23 cellular contexts compared by ENCODE assay signal in genomic region chr20:56616704-56617103, GRCh38. TPM values are rescaled to one million over a fixed set of nuclear protein-coding genes. Genes with fewer than 3 reads are reported as not detected.
A peak's percentile ranks its signal among the peaks of the same experiment; 100 is the strongest.
DNase-seq lines count a peak whose midpoint lies in the region; ATAC-seq and TF ChIP-seq lines count a peak whose summit lies in the region.
"Had no signal": no experiment of that assay in that cellular context is flagged by ENCODE, and none has a peak within 500 bp of the region (broad histone marks: within the 10 kb centered on the region; RNA-seq: fewer than 3 reads in every experiment).

No MANE protein-coding gene starts in this region.

- no peak for TF ChIP-seq CTCF in right atrium auricular region (IDR thresholded peaks at IDR 0.05)
- no peak for TF ChIP-seq CTCF in gastroesophageal sphincter (IDR thresholded peaks at IDR 0.05)

- no peak for TF ChIP-seq EP300 in gastroesophageal sphincter (IDR thresholded peaks at IDR 0.05)

- no peak overlapping the region for H3K27ac ChIP-seq in right cardiac atrium (ENCODE audit: low read length)
- H3K27ac ChIP-seq in right atrium auricular region: no peak overlapping the region
- H3K27ac ChIP-seq in gastroesophageal sphincter: no peak overlapping the region
- H3K27ac ChIP-seq: GM23248, PC-9, SK-N-MC had no signal

- H3K27me3 ChIP-seq in right cardiac atrium (ENCODE audit: control insufficient read depth, insufficient read depth) (no peaks in the 10 kb centered on the region), right atrium auricular region (no peaks in the 10 kb centered on the region), gastroesophageal sphincter (peaks cover 11% of the 10 kb centered on the region)
- H3K27me3 ChIP-seq: MG63 had no signal

- WGBS in right cardiac atrium: 39% methylated on average over 8 of the region's 8 CpGs
- 30 to 40% methylated on average over 4 to 8 of the region's 8 CpGs for WGBS in gastroesophageal sphincter (ENCODE audit: low coverage in 1 of 2), 2 donors

- DNase-seq in right cardiac atrium (peak in 2 of 3 donors; percentile 49 to 54), right atrium auricular region (ENCODE audit: low spot score) (no peak), sciatic nerve (ENCODE audit: low spot score) (no peak), globus pallidus (ENCODE audit: low spot score) (no peak), NCI-H1417 treated with DMSO at 0.1 percent for 48 hours (lab: John Stamatoyannopoulos, UW) (no peak)
- DNase-seq: C1 segment of cervical spinal cord; CD4-positive, alpha-beta memory T cell; COR-L47; DMS53; GM23248; HCEC 1CT; IMR-90; KG1; MG63; NCI-H1105 treated with DMSO at 0.1 percent for 48 hours; NCI-H2029 treated with DMSO at 0.1 percent for 48 hours; NCI-H446 treated with DMSO at 0.1 percent for 48 hours; NCI-H526; SHP77 had no signal

- H3K4me3 ChIP-seq in right cardiac atrium (ENCODE audit: low read length) (no peak overlapping the region), right atrium auricular region (no peak overlapping the region), gastroesophageal sphincter (no peak overlapping the region)
- H3K4me3 ChIP-seq: GM23248, MG63, PC-9, SK-N-MC had no signal

- H3K4me1 ChIP-seq in right cardiac atrium (ENCODE audit: control insufficient read depth, insufficient read depth, low read length): no peaks in the 10 kb centered on the region
- H3K4me1 ChIP-seq in right atrium auricular region: no peaks in the 10 kb centered on the region
- H3K4me1 ChIP-seq in gastroesophageal sphincter: no peaks in the 10 kb centered on the region

- no peak for ATAC-seq in right cardiac atrium
- peak; percentile 63 for ATAC-seq in gastroesophageal sphincter
- ATAC-seq in sciatic nerve: peak; percentile 60
- ATAC-seq in GM19467 (IDR thresholded peaks at IDR 0.05; ENCODE audit: unreplicated experiment): no peak

- H3K36me3 ChIP-seq in right atrium auricular region (no peaks in the 10 kb centered on the region), gastroesophageal sphincter (no peaks in the 10 kb centered on the region)
- H3K36me3 ChIP-seq: MG63 had no signal

- TF ChIP-seq POLR2A in gastroesophageal sphincter (IDR thresholded peaks at IDR 0.05): no peak

- intact Hi-C loops in right cardiac atrium (cut with DNase I) (no loop called here), sciatic nerve (cut with DNase I) (no loop called here)

- no peaks in the 10 kb centered on the region for H3K9me3 ChIP-seq in right cardiac atrium (ENCODE audit: control insufficient read depth, low read length)
- no peaks in the 10 kb centered on the region for H3K9me3 ChIP-seq in right atrium auricular region
- no peaks in the 10 kb centered on the region for H3K9me3 ChIP-seq in gastroesophageal sphincter
- H3K9me3 ChIP-seq: MG63 had no signal

RNA-seq across cellular contexts. Expression of gene TFAP2C, which starts 12.4 kb away (rescaled TPM):
- total RNA-seq in right cardiac atrium: under 1 TPM; 0.17 to 0.39 (median 0.26) TPM
- polyA plus RNA-seq in right cardiac atrium: 0.14 TPM
- total RNA-seq in right atrium auricular region: under 1 TPM; 0.37 to 0.39 TPM
- total RNA-seq in gastroesophageal sphincter: 1 to 10 TPM in 2 of 4 donors, under 1 TPM in 2; 0.16 to 4.1 (median 2.2) TPM
- 0.31 TPM for total RNA-seq in sciatic nerve
- total RNA-seq: CD4-positive, alpha-beta memory T cell had no signal
- polyA plus RNA-seq: CD4-positive, alpha-beta memory T cell had no signal

Comparison
In these comparisons a context has a peak if more than half of its experiments do, and no peak if none do; other contexts are left out.
1. DNase-seq: peak in right cardiac atrium (2 of 3); none in right atrium auricular region (single experiment), sciatic nerve (single experiment), globus pallidus (single experiment) and NCI-H1417 treated with DMSO at 0.1 percent for 48 hours (single experiment).
2. ATAC-seq: peak in gastroesophageal sphincter (single experiment) and sciatic nerve (single experiment); none in right cardiac atrium (0 of 2) and GM19467 (single experiment).